Comparison of ENCODE assay signal across 13 cellular contexts in the genomic region with DNA sequence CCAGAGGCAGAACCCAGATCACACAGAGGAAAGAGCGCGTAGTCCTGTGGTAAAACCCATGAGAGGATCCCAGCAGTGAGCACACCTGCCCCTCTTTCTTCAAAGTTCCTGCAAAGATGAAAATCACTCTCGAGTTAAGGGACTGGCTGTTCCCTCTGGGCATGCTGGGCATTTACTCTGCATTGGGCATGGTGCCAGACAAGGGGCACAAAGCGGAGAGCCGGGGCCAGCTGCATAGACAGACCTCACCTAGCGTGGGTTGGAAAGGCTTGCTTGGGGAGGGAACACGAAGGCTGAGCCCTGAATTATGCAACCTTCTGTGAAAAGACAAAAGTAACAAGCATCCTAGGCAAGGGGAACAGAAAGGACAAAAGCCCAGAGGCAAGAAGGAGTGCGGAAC.
"Had no signal": no experiment of that assay in that cellular context is flagged by ENCODE, and none has a peak within 500 bp of the region (broad histone marks: within the 10 kb centered on the region; RNA-seq: fewer than 3 reads in every experiment).

No MANE protein-coding gene starts in this region.

- H3K27me3 ChIP-seq: ascending aorta, upper lobe of left lung had no signal

- H3K4me3 ChIP-seq: ascending aorta, sigmoid colon, spleen, upper lobe of left lung had no signal

- H3K4me3 Mint-ChIP-seq: activated T-helper 17 cell treated with anti-CD3 and anti-CD28 coated beads, Interleukin-2, amount 50 U/mL, for 72 hours; nephron progenitor cell; stimulated activated naive CD8-positive, alpha-beta T cell treated with anti-CD3 and anti-CD28 coated beads, Interleukin-15, Interleukin-2, amounts not matched to agents 100 ng/mL and 50 ng/mL, for 24 hours had no signal

- H3K4me1 Mint-ChIP-seq: activated T-helper 17 cell treated with anti-CD3 and anti-CD28 coated beads, Interleukin-2, amount 50 U/mL, for 72 hours had no signal

- H3K9me3 Mint-ChIP-seq: activated T-helper 17 cell treated with anti-CD3 and anti-CD28 coated beads, Interleukin-2, amount 50 U/mL, for 72 hours; nephron progenitor cell; stimulated activated naive CD8-positive, alpha-beta T cell treated with anti-CD3 and anti-CD28 coated beads, Interleukin-15, Interleukin-2, amounts not matched to agents 100 ng/mL and 50 ng/mL, for 24 hours had no signal

- DNase-seq: activated CD4-positive, alpha-beta T cell treated with anti-CD3 and anti-CD28 coated beads, Interleukin-2, amount 50 U/mL, for 1 hour; activated naive CD4-positive, alpha-beta T cell treated with Interleukin-2 at 50 U/mL for 16 hours; activated T-cell treated with anti-CD3 and anti-CD28 coated beads for 4 hours; dermis blood vessel endothelial cell; kidney glomerular epithelial cell; nephron progenitor cell; upper lobe of left lung had no signal

- H3K4me1 ChIP-seq: ascending aorta, upper lobe of left lung had no signal

- H3K9me3 ChIP-seq: ascending aorta, spleen, upper lobe of left lung had no signal

- H3K27ac Mint-ChIP-seq: activated T-helper 17 cell treated with anti-CD3 and anti-CD28 coated beads, Interleukin-2, amount 50 U/mL, for 72 hours; nephron progenitor cell; stimulated activated naive CD8-positive, alpha-beta T cell treated with anti-CD3 and anti-CD28 coated beads, Interleukin-15, Interleukin-2, amounts not matched to agents 100 ng/mL and 50 ng/mL, for 24 hours had no signal

- H3K36me3 ChIP-seq: ascending aorta, sigmoid colon, spleen, upper lobe of left lung had no signal

- H3K27ac ChIP-seq: ascending aorta, epithelial cell of prostate, sigmoid colon, spleen, upper lobe of left lung had no signal
